ENCODE assay signal across 15 cellular contexts in genomic region chr2:148338544-148338943, GRCh38.
A peak's percentile ranks its signal among the peaks of the same experiment; 100 is the strongest.
DNase-seq lines count a peak whose midpoint lies in the region; ATAC-seq and TF ChIP-seq lines count a peak whose summit lies in the region.
"Had no signal": no experiment of that assay in that cellular context is flagged by ENCODE, and none has a peak within 500 bp of the region (broad histone marks: within the 10 kb centered on the region; RNA-seq: fewer than 3 reads in every experiment).

No MANE protein-coding gene starts in this region.

- H3K4me3 ChIP-seq in AG10803 (ENCODE audit: low read length) (no peak overlapping the region), choroid plexus epithelial cell (ENCODE audit: low read depth, low read length) (no peak overlapping the region)
- H3K4me3 ChIP-seq: mucosa of descending colon, sigmoid colon, upper lobe of right lung had no signal

- H3K36me3 Mint-ChIP-seq in progenitor cell of endocrine pancreas (ENCODE audit: insufficient read depth), result peaks cover 25% of the 10 kb centered on the region

- no peak for TF ChIP-seq POLR2A in erythroblast (IDR thresholded peaks at IDR 0.05; ENCODE audit: low read length)

- H3K4me3 Mint-ChIP-seq in progenitor cell of endocrine pancreas (ENCODE audit: low read depth), result no peak overlapping the region

- TF ChIP-seq CTCF in AG10803 (conservative IDR thresholded peaks at IDR 0.05; ENCODE audit: low read length) (no peak), choroid plexus epithelial cell (conservative IDR thresholded peaks at IDR 0.05; ENCODE audit: low read depth, low read length) (no peak), progenitor cell of endocrine pancreas (IDR thresholded peaks at IDR 0.05; ENCODE audit: unreplicated experiment) (no peak), GM10266 (IDR thresholded peaks at IDR 0.05; ENCODE audit: control insufficient read depth, insufficient read depth, low read depth, missing control alignments) (no peak)

- H3K27me3 Mint-ChIP-seq in progenitor cell of endocrine pancreas, result no peaks in the 10 kb centered on the region

- peaks cover 11% of the 10 kb centered on the region for H3K9me3 Mint-ChIP-seq in progenitor cell of endocrine pancreas (ENCODE audit: low read depth)

- no peak for ATAC-seq in GM21381 (IDR thresholded peaks at IDR 0.05; ENCODE audit: unreplicated experiment)
- ATAC-seq: mucosa of descending colon, upper lobe of right lung had no signal

- H3K27ac Mint-ChIP-seq in progenitor cell of endocrine pancreas, result no peak overlapping the region

- H3K4me1 Mint-ChIP-seq in progenitor cell of endocrine pancreas (ENCODE audit: low read depth), result no peaks in the 10 kb centered on the region

- DNase-seq in AG10803 (ENCODE audit: low read depth) (peak; percentile 52), LHCN-M2 (ENCODE audit: low read depth) (peak; percentile 86), choroid plexus epithelial cell (ENCODE audit: low read depth) (peak; percentile 79), kidney tubule cell (ENCODE audit: low spot score) (peak; percentile 62), erythroblast (lab: John Stamatoyannopoulos, UW) (no peak), progenitor cell of endocrine pancreas (ENCODE audit: low spot score, unreplicated experiment) (no peak), GM10266 (ENCODE audit: extremely low spot score) (no peak)
- DNase-seq: activated CD4-positive, alpha-beta T cell treated with anti-CD3 and anti-CD28 coated beads for 48 hours; activated naive CD4-positive, alpha-beta T cell; cortex of kidney; mucosa of descending colon; NCI-H69; sigmoid colon; upper lobe of right lung had no signal

Comparison
In these comparisons a context has a peak if more than half of its experiments do, and no peak if none do; other contexts are left out.
1. DNase-seq: peak in AG10803 (single experiment), LHCN-M2 (single experiment), choroid plexus epithelial cell (single experiment) and kidney tubule cell (single experiment); none in erythroblast (0 of 2), progenitor cell of endocrine pancreas (single experiment) and GM10266 (single experiment).